Comparison of ENCODE assay signal across 9 cellular contexts in genomic region chr11:134332189-134332631, GRCh38. TPM values are rescaled to one million over a fixed set of nuclear protein-coding genes. Genes with fewer than 3 reads are reported as not detected.
DNase-seq lines count a peak whose midpoint lies in the region; ATAC-seq and TF ChIP-seq lines count a peak whose summit lies in the region.
"Had no signal": no experiment of that assay in that cellular context is flagged by ENCODE, and none has a peak within 500 bp of the region (broad histone marks: within the 10 kb centered on the region; RNA-seq: fewer than 3 reads in every experiment).

No MANE protein-coding gene starts in this region.

- H3K56ac ChIP-seq in H9 (ENCODE audit: insufficient read length, low read depth, low read length): no peak overlapping the region

- WGBS in H9 (ENCODE audit: extremely low coverage, insufficient read length, low lambda C conversion rate): no CpG with 5 or more reads among the region's 40 CpGs
- no CpG with 5 or more reads among the region's 40 CpGs for WGBS in neuronal stem cell (ENCODE audit: extremely low coverage in 2 of 2, insufficient read length in 2 of 2, insufficient replicate concordance in 1 of 2), 2 donors

- H3K23ac ChIP-seq in H9 (ENCODE audit: insufficient read length, low read depth, low read length) (no peak overlapping the region), neuronal stem cell (ENCODE audit: low read depth, low read length, poor library complexity) (no peak overlapping the region)

- no peak overlapping the region for H3K9ac ChIP-seq in H9 (ENCODE audit: extremely low read depth, insufficient read length, low read length)
- H3K9ac ChIP-seq in neuronal stem cell (ENCODE audit: low read depth, low read length, poor library complexity): peak overlapping the region; percentile 84

- no peak overlapping the region for H3T11ph ChIP-seq in H9 (ENCODE audit: low read length)

- H3K27me3 ChIP-seq in H9 (ENCODE audit: insufficient read depth, low read length) (no peaks in the 10 kb centered on the region; the same call in 1 of the 2 replicates), neuronal stem cell (ENCODE audit: control insufficient read depth in 3 of 3, insufficient read depth in 3 of 3, low read depth in 1 of 3, low read length in 3 of 3) (peaks cover 0 to 42% (median 27%) of the 10 kb centered on the region in 3 experiments)

- peak overlapping the region; percentile 58 to 88 for H3K4me3 ChIP-seq in neuronal stem cell (ENCODE audit: low read length in 2 of 2)

- no peak overlapping the region for H2BK12ac ChIP-seq in H9 (ENCODE audit: insufficient read length, low read depth, low read length)
- H2BK12ac ChIP-seq in neuronal stem cell (ENCODE audit: low read length): no peak overlapping the region

- no peak overlapping the region for H2BK20ac ChIP-seq in H9 (ENCODE audit: low read depth, low read length, poor library complexity, severe bottlenecking)

- 0 out of 3 replicates have a peak, but pooled peaks have one; percentile 14 for TF ChIP-seq CTCF in H9 (conservative IDR thresholded peaks at IDR 0.05)

- DNase-seq in D341Med (ENCODE audit: low spot score) (peak; percentile 76), H9 (peak; percentile 56), T follicular helper cell (ENCODE audit: low read depth) (peak; percentile 9), neuronal stem cell (ENCODE audit: low spot score) (peak; percentile 35), superior temporal gyrus (ENCODE audit: extremely low spot score) (no peak), NCI-H510A (lab: John Stamatoyannopoulos, UW) (no peak)

- no peak overlapping the region for H3K18ac ChIP-seq in H9 (ENCODE audit: insufficient read length, low read depth, low read length)
- H3K18ac ChIP-seq in neuronal stem cell (ENCODE audit: low read length): peak overlapping the region; percentile 77

- no peaks in the 10 kb centered on the region for H3K36me3 ChIP-seq in neuronal stem cell (replicated peaks in 1 of 2; ENCODE audit: control insufficient read depth in 2 of 2, insufficient read depth in 2 of 2, low read length in 2 of 2)

- no peak overlapping the region for H2AFZ ChIP-seq in H9 (ENCODE audit: low read length)
- H2AFZ ChIP-seq in neuronal stem cell (ENCODE audit: low read length): peak overlapping the region; percentile 97

- peak overlapping the region; percentile 66 for H3K4me2 ChIP-seq in H9 (ENCODE audit: insufficient read depth, insufficient read length, low read length)
- H3K4me2 ChIP-seq in neuronal stem cell (ENCODE audit: insufficient read depth, low read length, poor library complexity, severe bottlenecking): peak overlapping the region; percentile 99

- H3K9me3 Mint-ChIP-seq in H9: no peaks in the 10 kb centered on the region

- no peak overlapping the region for H2BK15ac ChIP-seq in H9 (ENCODE audit: low read depth, low read length)
- H2BK15ac ChIP-seq in neuronal stem cell (ENCODE audit: low read length): no peak overlapping the region

- ATAC-seq in esophagus mucosa (peak; percentile 26), GM21367 (IDR thresholded peaks at IDR 0.05; ENCODE audit: unreplicated experiment) (no peak)

- no peak overlapping the region for H4K8ac ChIP-seq in H9 (replicated peaks; ENCODE audit: insufficient read length, low read depth, low read length)
- no peak overlapping the region for H4K8ac ChIP-seq in neuronal stem cell (ENCODE audit: low read depth, low read length)

- H4K91ac ChIP-seq in H9 (ENCODE audit: insufficient read length, low read depth, low read length) (no peak overlapping the region), neuronal stem cell (ENCODE audit: low read depth, low read length, poor library complexity) (no peak overlapping the region)

- peak overlapping the region; percentile 61 to 77 for H3K4me3 Mint-ChIP-seq in H9

- H3K4ac ChIP-seq in H9 (ENCODE audit: low read depth, low read length) (no peak overlapping the region), neuronal stem cell (ENCODE audit: low read length) (no peak overlapping the region)

- peaks cover 24% of the 10 kb centered on the region in 2 experiments for H3K4me1 Mint-ChIP-seq in H9

- no peak overlapping the region for H3K27ac Mint-ChIP-seq in H9

- no peak overlapping the region for H4K5ac ChIP-seq in H9 (ENCODE audit: insufficient read length, low read depth, low read length)

- peaks cover 3% of the 10 kb centered on the region for H3K23me2 ChIP-seq in H9 (ENCODE audit: insufficient read length, low read depth, low read length, poor library complexity, severe bottlenecking)

- no peaks in the 10 kb centered on the region for H4K20me1 ChIP-seq in H9 (ENCODE audit: control insufficient read depth, insufficient read depth, insufficient read length)

- H2BK5ac ChIP-seq in H9 (ENCODE audit: insufficient read length, low read length) (no peak overlapping the region), neuronal stem cell (ENCODE audit: low read length) (no peak overlapping the region)

- H3K36me3 Mint-ChIP-seq in H9 (ENCODE audit: insufficient read depth in 1 of 3, low read depth in 3 of 3): no peaks in the 10 kb centered on the region

- no peaks in the 10 kb centered on the region for H3K79me1 ChIP-seq in H9 (ENCODE audit: insufficient read depth, low read depth, low read length, poor library complexity, severe bottlenecking)
- H3K79me1 ChIP-seq in neuronal stem cell (ENCODE audit: low read depth, low read length): no peaks in the 10 kb centered on the region

- no peaks in the 10 kb centered on the region for H3K9me3 ChIP-seq in H9 (ENCODE audit: control insufficient read depth, low read depth, low read length)
- H3K9me3 ChIP-seq in neuronal stem cell (replicated peaks in 1 of 2; ENCODE audit: control insufficient read depth in 2 of 2, insufficient read depth in 1 of 2, low read depth in 1 of 2, low read length in 2 of 2): no peaks in the 10 kb centered on the region

- H3K27ac ChIP-seq in H9 (ENCODE audit: insufficient read length, low read depth, low read length) (no peak overlapping the region), neuronal stem cell (replicated peaks; ENCODE audit: low read length) (no peak overlapping the region)

- no peak overlapping the region for H2AK5ac ChIP-seq in H9 (ENCODE audit: insufficient read length, low read length)
- H2AK5ac ChIP-seq in neuronal stem cell (ENCODE audit: low read depth, low read length): no peak overlapping the region

- 0 out of 2 replicates have a peak, but pooled peaks cover 3% of the 10 kb centered on the region for H3K4me1 ChIP-seq in H9 (ENCODE audit: insufficient read depth, low read length)
- peaks cover 2 to 3% of the 10 kb centered on the region in 2 donors for H3K4me1 ChIP-seq in neuronal stem cell (ENCODE audit: control insufficient read depth in 2 of 2, insufficient read depth in 1 of 2, low read depth in 1 of 2, low read length in 2 of 2)

- H2BK120ac ChIP-seq in H9 (ENCODE audit: low read depth, low read length, poor library complexity, severe bottlenecking) (no peak overlapping the region), neuronal stem cell (ENCODE audit: low read depth, low read length) (no peak overlapping the region)

- peaks cover 59% of the 10 kb centered on the region for H3K27me3 Mint-ChIP-seq in H9 (ENCODE audit: low read depth)

- no peak overlapping the region for H3K14ac ChIP-seq in H9 (ENCODE audit: insufficient read depth, low read length)
- H3K14ac ChIP-seq in neuronal stem cell (ENCODE audit: low read length): no peak overlapping the region

- no peaks in the 10 kb centered on the region for H3K79me2 ChIP-seq in H9 (ENCODE audit: insufficient read depth, low read length)

RNA-seq across cellular contexts. Expression of gene GLB1L2, which starts 0.4 kb away (rescaled TPM):
- total RNA-seq in H9 (2021) (2.0 and 2.4 TPM in 2 replicates), esophagus mucosa (2.2 TPM)
- 7.7 TPM for polyA plus RNA-seq in neuronal stem cell (2013, experiment 1 of 2)
- 7.7 TPM for polyA plus RNA-seq in neuronal stem cell (2013, experiment 2 of 2)

RNA-seq across cellular contexts. Expression of gene GLB1L3, which starts 56.0 kb away (rescaled TPM):
- total RNA-seq in H9 (2021): 11.2 and 11.7 TPM in 2 replicates
- total RNA-seq in esophagus mucosa: not detected
- 0.03 TPM for polyA plus RNA-seq in neuronal stem cell (2013, experiment 1 of 2)
- 0.03 TPM for polyA plus RNA-seq in neuronal stem cell (2013, experiment 2 of 2)
- total RNA-seq: lung microvascular endothelial cell had no signal

Comparison
In these comparisons a context has a peak if more than half of its experiments do, and no peak if none do; other contexts are left out.
1. DNase-seq: peak in D341Med (single experiment), H9 (single experiment), T follicular helper cell (single experiment) and neuronal stem cell (single experiment); none in superior temporal gyrus (single experiment) and NCI-H510A (single experiment).
2. RNA of gene GLB1L3, which starts 56.0 kb away (total RNA-seq): 11.2 to 11.7 TPM in H9; not detected in esophagus mucosa (single experiment); every median in the first group is over 10 times any median in the second.